Comparison of ENCODE assay signal across 1 cellular context in the genomic region with DNA sequence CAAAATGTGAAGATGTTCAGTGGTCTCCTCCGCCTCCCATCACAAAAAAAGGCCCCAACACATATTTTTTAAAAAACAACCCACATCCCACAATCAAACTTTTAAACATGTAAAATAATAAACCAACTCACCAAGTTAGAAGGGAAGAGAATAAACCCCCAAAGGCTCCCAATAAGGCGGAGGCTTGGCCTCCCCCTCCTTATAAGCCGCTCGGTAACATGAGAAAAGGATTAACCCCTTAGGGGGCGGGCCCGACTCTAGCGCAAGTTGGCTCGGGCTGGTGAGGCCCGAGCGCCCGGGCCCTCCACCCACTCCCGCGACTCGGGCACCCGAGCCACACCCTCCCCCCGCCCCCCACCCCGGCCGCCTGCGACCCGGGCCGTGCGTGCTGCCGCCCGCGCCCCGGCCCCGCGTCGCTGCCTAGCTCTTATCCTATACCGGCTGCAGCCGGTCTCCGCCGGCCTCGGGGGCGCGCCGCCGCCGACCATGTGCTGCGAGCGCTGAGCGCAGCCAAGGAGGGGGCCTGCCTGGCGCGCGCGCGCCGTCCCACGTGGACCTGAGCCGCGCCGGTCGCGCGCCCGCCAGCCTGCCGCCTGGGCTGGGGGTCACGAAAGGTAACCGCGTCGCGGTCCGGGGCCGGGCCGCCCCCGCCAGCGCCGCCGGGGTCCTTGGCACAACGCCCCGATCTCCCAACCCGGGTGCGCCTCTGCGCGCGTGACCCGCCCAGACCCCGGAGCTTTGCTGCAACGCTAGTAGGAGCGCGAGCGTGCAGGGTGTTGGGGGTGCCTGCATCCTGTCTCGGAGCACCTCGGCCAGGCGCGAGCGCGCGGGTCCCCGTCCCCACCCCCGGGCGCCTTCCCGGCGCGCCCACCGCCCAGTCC.
TF ChIP-seq lines count a peak whose summit lies in the region.

A gene (plus strand): TSS at position 541 of the 881 bp plus-strand sequence. CDS start 15,999 bp downstream, outside the sequence.
A gene with protein sequence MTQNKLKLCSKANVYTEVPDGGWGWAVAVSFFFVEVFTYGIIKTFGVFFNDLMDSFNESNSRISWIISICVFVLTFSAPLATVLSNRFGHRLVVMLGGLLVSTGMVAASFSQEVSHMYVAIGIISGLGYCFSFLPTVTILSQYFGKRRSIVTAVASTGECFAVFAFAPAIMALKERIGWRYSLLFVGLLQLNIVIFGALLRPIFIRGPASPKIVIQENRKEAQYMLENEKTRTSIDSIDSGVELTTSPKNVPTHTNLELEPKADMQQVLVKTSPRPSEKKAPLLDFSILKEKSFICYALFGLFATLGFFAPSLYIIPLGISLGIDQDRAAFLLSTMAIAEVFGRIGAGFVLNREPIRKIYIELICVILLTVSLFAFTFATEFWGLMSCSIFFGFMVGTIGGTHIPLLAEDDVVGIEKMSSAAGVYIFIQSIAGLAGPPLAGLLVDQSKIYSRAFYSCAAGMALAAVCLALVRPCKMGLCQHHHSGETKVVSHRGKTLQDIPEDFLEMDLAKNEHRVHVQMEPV (minus strand): TSS at position 173 of the 881 bp plus-strand sequence. CDS start 12,807 bp downstream, outside the sequence.

TF ChIP-seq in endothelial cell of umbilical vein, 7 proteins besides CTCF, POLR2A, EP300 and RAD21:
- TF ChIP-seq POLR2AphosphoS5 (IDR thresholded peaks at IDR 0.05; ENCODE audit: insufficient read depth, low read depth, low read length) (peak; percentile 56), FOS (IDR thresholded peaks at IDR 0.05; ENCODE audit: borderline replicate concordance, insufficient read depth, low read length) (no peak), MYC (IDR thresholded peaks at IDR 0.05; ENCODE audit: low read depth, low read length) (peak; percentile 13), GATA2 (IDR thresholded peaks at IDR 0.05; ENCODE audit: insufficient read depth, insufficient read length, low read depth, low read length) (no peak), EZH2 (IDR thresholded peaks at IDR 0.05; ENCODE audit: borderline replicate concordance, low read depth, low read length, severe bottlenecking) (no peak), JUN (IDR thresholded peaks at IDR 0.05; ENCODE audit: borderline replicate concordance, insufficient read depth, insufficient read length, low read depth) (no peak)
- TF ChIP-seq, protein P1, sequence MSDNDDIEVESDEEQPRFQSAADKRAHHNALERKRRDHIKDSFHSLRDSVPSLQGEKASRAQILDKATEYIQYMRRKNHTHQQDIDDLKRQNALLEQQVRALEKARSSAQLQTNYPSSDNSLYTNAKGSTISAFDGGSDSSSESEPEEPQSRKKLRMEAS (IDR thresholded peaks at IDR 0.05; ENCODE audit: insufficient read depth, insufficient read length), result peak; percentile 44
TF ChIP-seq in endothelial cell of umbilical vein: peak in this region for 3.
